In genomic region chr19:35612559-35613321, GRCh38 we compare ENCODE assay signal across 8 cellular contexts. TPM values are rescaled to one million over a fixed set of nuclear protein-coding genes. Genes with fewer than 3 reads are reported as not detected.
DNase-seq lines count a peak whose midpoint lies in the region; ATAC-seq and TF ChIP-seq lines count a peak whose summit lies in the region.

Gene HAUS5, plus strand, starts transcription at chr19:35612735. Its CDS starts 60 bp downstream, at chr19:35612795.

- DNase-seq in GM06990 (ENCODE audit: extremely low read depth, insufficient read length) (peak; percentile 99), NCI-H1105 (lab: John Stamatoyannopoulos, UW) (peak; percentile 89), SKM-1 (lab: John Stamatoyannopoulos, UW; ENCODE audit: unreplicated experiment) (peak; percentile 43), globus pallidus (ENCODE audit: low spot score) (peak; percentile 84), occipital lobe (lab: John Stamatoyannopoulos, UW) (peak; percentile 87), testis (peak; percentile 97)

- intact Hi-C loops in testis (cut with DNase I; ENCODE audit: low total_unique reads), result no loop called here

- H3K36me3 ChIP-seq in GM06990 (ENCODE audit: control insufficient read depth, insufficient read depth, low read length) (peaks cover 14% of the 10 kb centered on the region), testis (ENCODE audit: low read depth, missing control alignments) (no peaks in the 10 kb centered on the region)

- no peak for TF ChIP-seq POLR2A in testis (IDR thresholded peaks at IDR 0.05)

- H3K36me3 Mint-ChIP-seq in activated naive CD4-positive, alpha-beta T cell treated with anti-CD3 and anti-CD28 coated beads, Interleukin-2, amount 50 U/mL, for 24 hours, result peaks cover 3% of the 10 kb centered on the region

- peaks cover 32% of the 10 kb centered on the region for H3K4me1 Mint-ChIP-seq in activated naive CD4-positive, alpha-beta T cell treated with anti-CD3 and anti-CD28 coated beads, Interleukin-2, amount 50 U/mL, for 24 hours

- H3K27ac Mint-ChIP-seq in activated naive CD4-positive, alpha-beta T cell treated with anti-CD3 and anti-CD28 coated beads, Interleukin-2, amount 50 U/mL, for 24 hours, result peak within 1 kb of the TSS; percentile 98

- 0% methylated on average over 12 to 46 of the region's 47 CpGs for WGBS in testis, 2 donors

- H3K27ac ChIP-seq in testis, result peak within 1 kb of the TSS in 1 of 2 donors; percentile 9

- H3K9me3 Mint-ChIP-seq in activated naive CD4-positive, alpha-beta T cell treated with anti-CD3 and anti-CD28 coated beads, Interleukin-2, amount 50 U/mL, for 24 hours, result peaks cover 6% of the 10 kb centered on the region

- TF ChIP-seq CTCF in GM06990 (IDR thresholded peaks at IDR 0.05; ENCODE audit: insufficient read depth, low read length, poor library complexity, severe bottlenecking) (no peak), testis (IDR thresholded peaks at IDR 0.05) (peak in 1 of 3 experiments; percentile 46)

- H3K4me1 ChIP-seq in testis, result peaks cover 6% of the 10 kb centered on the region

- H3K27me3 Mint-ChIP-seq in activated naive CD4-positive, alpha-beta T cell treated with anti-CD3 and anti-CD28 coated beads, Interleukin-2, amount 50 U/mL, for 24 hours, result no peaks in the 10 kb centered on the region

- ATAC-seq in HG02588 (IDR thresholded peaks at IDR 0.05; ENCODE audit: unreplicated experiment), result peak; percentile 80

- H3K9me3 ChIP-seq in testis, result no peaks in the 10 kb centered on the region

- peak within 1 kb of the TSS; percentile 89 for H3K4me3 Mint-ChIP-seq in activated naive CD4-positive, alpha-beta T cell treated with anti-CD3 and anti-CD28 coated beads, Interleukin-2, amount 50 U/mL, for 24 hours

- H3K4me3 ChIP-seq in GM06990 (replicated peaks; ENCODE audit: low read depth, low read length), result peak within 1 kb of the TSS; percentile 94
- H3K4me3 ChIP-seq in testis, result peak within 1 kb of the TSS; percentile 59 to 90

- H3K27me3 ChIP-seq in GM06990 (replicated peaks; ENCODE audit: control insufficient read depth, insufficient read depth, low read length) (no peaks in the 10 kb centered on the region), testis (no peaks in the 10 kb centered on the region)

RNA-seq across cellular contexts. Expression of gene HAUS5, which starts in this region (rescaled TPM):
- 6.4 TPM for total RNA-seq in occipital lobe
- total RNA-seq in testis, result 10 to 100 TPM; 25.5 to 33.9 TPM
- polyA plus RNA-seq in testis (ENCODE audit: insufficient read depth, low read depth, low replicate concordance), result 24.4 TPM

Comparison
In these comparisons a context has a peak if more than half of its experiments do, and no peak if none do; other contexts are left out.
1. DNase-seq: peak in every context shown above with its lines; median percentile 99 in GM06990; 97 in testis; 89 in NCI-H1105; 87 in occipital lobe; 84 in globus pallidus; 43 in SKM-1.